1 cellular context compared by ENCODE assay signal in the genomic region with DNA sequence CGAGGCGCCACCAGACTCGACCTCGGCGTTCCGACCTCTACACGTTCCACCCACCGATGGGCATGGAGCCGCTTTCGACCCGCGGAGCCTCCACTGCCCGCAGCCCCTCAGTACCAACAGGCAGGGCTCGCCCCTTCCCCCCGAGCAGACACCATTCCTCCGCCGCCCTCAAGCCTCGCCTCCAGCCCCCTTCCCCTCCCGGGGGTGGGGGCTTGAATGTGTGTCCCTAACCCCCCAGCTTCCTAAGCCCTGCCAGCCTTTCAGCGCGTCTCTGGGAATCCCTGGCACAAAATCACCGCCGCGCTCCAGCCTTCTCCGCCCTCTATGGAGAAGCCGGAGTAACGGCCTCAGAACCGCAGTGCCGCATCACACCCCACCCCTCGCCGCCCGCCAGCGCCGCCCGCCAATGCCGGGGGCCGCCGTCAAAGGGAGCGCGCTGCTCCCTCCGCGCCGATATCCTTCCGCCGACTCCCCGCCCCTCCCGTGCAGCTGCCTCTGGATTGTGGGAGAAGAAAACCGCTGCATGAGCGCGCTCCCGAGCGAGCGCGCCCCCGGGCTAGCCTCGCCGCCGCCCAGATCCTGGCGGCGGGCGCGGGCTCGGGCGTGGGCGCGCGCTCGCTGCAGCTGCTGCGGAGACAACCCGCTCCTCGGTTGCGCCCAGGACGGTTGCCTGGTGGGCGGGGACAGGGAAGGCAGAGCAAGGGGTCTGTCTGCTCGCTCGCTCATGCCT.
TF ChIP-seq lines count a peak whose summit lies in the region.

A gene with protein sequence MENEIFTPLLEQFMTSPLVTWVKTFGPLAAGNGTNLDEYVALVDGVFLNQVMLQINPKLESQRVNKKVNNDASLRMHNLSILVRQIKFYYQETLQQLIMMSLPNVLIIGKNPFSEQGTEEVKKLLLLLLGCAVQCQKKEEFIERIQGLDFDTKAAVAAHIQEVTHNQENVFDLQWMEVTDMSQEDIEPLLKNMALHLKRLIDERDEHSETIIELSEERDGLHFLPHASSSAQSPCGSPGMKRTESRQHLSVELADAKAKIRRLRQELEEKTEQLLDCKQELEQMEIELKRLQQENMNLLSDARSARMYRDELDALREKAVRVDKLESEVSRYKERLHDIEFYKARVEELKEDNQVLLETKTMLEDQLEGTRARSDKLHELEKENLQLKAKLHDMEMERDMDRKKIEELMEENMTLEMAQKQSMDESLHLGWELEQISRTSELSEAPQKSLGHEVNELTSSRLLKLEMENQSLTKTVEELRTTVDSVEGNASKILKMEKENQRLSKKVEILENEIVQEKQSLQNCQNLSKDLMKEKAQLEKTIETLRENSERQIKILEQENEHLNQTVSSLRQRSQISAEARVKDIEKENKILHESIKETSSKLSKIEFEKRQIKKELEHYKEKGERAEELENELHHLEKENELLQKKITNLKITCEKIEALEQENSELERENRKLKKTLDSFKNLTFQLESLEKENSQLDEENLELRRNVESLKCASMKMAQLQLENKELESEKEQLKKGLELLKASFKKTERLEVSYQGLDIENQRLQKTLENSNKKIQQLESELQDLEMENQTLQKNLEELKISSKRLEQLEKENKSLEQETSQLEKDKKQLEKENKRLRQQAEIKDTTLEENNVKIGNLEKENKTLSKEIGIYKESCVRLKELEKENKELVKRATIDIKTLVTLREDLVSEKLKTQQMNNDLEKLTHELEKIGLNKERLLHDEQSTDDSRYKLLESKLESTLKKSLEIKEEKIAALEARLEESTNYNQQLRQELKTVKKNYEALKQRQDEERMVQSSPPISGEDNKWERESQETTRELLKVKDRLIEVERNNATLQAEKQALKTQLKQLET (N-terminal part only) (minus strand): TSS at position 343 of the 730 bp plus-strand sequence. CDS start 777 bp downstream, outside the sequence.

TF ChIP-seq in GM23338, 12 proteins besides CTCF, POLR2A, EP300 and RAD21 (continued from another document):
- TF ChIP-seq, protein P1, sequence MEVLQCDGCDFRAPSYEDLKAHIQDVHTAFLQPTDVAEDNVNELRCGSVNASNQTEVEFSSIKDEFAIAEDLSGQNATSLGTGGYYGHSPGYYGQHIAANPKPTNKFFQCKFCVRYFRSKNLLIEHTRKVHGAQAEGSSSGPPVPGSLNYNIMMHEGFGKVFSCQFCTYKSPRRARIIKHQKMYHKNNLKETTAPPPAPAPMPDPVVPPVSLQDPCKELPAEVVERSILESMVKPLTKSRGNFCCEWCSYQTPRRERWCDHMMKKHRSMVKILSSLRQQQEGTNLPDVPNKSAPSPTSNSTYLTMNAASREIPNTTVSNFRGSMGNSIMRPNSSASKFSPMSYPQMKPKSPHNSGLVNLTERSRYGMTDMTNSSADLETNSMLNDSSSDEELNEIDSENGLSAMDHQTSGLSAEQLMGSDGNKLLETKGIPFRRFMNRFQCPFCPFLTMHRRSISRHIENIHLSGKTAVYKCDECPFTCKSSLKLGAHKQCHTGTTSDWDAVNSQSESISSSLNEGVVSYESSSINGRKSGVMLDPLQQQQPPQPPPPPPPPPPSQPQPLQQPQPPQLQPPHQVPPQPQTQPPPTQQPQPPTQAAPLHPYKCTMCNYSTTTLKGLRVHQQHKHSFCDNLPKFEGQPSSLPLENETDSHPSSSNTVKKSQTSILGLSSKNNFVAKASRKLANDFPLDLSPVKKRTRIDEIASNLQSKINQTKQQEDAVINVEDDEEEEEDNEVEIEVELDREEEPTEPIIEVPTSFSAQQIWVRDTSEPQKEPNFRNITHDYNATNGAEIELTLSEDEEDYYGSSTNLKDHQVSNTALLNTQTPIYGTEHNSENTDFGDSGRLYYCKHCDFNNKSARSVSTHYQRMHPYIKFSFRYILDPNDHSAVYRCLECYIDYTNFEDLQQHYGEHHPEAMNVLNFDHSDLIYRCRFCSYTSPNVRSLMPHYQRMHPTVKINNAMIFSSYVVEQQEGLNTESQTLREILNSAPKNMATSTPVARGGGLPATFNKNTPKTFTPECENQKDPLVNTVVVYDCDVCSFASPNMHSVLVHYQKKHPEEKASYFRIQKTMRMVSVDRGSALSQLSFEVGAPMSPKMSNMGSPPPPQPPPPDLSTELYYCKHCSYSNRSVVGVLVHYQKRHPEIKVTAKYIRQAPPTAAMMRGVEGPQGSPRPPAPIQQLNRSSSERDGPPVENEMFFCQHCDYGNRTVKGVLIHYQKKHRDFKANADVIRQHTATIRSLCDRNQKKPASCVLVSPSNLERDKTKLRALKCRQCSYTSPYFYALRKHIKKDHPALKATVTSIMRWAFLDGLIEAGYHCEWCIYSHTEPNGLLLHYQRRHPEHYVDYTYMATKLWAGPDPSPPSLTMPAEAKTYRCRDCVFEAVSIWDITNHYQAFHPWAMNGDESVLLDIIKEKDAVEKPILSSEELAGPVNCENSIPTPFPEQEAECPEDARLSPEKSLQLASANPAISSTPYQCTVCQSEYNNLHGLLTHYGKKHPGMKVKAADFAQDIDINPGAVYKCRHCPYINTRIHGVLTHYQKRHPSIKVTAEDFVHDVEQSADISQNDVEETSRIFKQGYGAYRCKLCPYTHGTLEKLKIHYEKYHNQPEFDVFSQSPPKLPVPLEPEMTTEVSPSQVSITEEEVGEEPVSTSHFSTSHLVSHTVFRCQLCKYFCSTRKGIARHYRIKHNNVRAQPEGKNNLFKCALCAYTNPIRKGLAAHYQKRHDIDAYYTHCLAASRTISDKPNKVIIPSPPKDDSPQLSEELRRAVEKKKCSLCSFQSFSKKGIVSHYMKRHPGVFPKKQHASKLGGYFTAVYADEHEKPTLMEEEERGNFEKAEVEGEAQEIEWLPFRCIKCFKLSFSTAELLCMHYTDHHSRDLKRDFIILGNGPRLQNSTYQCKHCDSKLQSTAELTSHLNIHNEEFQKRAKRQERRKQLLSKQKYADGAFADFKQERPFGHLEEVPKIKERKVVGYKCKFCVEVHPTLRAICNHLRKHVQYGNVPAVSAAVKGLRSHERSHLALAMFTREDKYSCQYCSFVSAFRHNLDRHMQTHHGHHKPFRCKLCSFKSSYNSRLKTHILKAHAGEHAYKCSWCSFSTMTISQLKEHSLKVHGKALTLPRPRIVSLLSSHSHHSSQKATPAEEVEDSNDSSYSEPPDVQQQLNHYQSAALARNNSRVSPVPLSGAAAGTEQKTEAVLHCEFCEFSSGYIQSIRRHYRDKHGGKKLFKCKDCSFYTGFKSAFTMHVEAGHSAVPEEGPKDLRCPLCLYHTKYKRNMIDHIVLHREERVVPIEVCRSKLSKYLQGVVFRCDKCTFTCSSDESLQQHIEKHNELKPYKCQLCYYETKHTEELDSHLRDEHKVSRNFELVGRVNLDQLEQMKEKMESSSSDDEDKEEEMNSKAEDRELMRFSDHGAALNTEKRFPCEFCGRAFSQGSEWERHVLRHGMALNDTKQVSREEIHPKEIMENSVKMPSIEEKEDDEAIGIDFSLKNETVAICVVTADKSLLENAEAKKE (CRISPR knock-in tag; IDR thresholded peaks at IDR 0.05): 0 out of 2 replicates have a peak, but pooled peaks have one; percentile 2
- TF ChIP-seq POLR2AphosphoS5 (IDR thresholded peaks at IDR 0.05; ENCODE audit: low read depth) (peak; percentile 89), CREB1 (CRISPR knock-in tag; IDR thresholded peaks at IDR 0.05; ENCODE audit: low read depth) (peak; percentile 87), ZNF114 (CRISPR knock-in tag; IDR thresholded peaks at IDR 0.05) (peak; percentile 90; the same call in 1 of the 2 replicates), EZH2 (IDR thresholded peaks at IDR 0.05; ENCODE audit: low read depth, unreplicated experiment) (no peak)
TF ChIP-seq in GM23338: peak in this region for 5.
